In the genomic region with DNA sequence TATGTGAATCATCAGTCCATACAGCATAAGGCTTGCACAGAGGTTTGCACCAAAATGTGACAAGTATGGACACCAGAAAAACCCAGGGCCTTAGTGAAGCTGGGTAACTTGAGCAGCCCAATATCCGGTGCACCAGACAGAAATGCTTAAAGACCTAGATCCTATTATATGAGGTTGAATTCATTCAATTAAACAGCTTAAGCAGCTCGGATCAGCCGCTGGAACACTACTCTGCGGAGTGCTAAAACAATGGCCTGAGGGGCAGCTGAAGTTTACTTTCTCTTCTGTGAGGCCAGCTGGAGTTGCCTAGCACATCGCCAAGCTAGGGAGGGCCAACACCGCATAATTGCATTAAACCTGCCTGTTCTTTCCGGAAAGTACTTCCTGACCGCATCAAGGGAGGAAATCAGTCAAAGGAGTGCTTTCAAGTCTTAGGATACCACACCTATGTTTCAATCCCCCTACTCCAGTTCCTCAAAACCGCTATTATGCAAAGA, we compare ENCODE assay signal across 14 cellular contexts. TPM values are rescaled to one million over a fixed set of nuclear protein-coding genes. Genes with fewer than 3 reads are reported as not detected.
DNase-seq lines count a peak whose midpoint lies in the region; ATAC-seq, FAIRE-seq and TF ChIP-seq lines count a peak whose summit lies in the region.
"Had no signal": no experiment of that assay in that cellular context is flagged by ENCODE, and none has a peak within 500 bp of the region (broad histone marks: within the 10 kb centered on the region; RNA-seq: fewer than 3 reads in every experiment).

No MANE protein-coding gene starts in this region.

- H3K36me3 ChIP-seq in K562 (ENCODE audit: control insufficient read depth, insufficient read depth, low read length), result no peaks in the 10 kb centered on the region
- H3K36me3 ChIP-seq: esophagus muscularis mucosa had no signal

- H3K27ac Mint-ChIP-seq in stimulated activated naive CD8-positive, alpha-beta T cell treated with anti-CD3 and anti-CD28 coated beads, Interleukin-15, Interleukin-2, amounts not matched to agents 100 ng/mL and 50 ng/mL, for 24 hours, result no peak overlapping the region
- peak overlapping the region in 1 of 6 donors; percentile 41 for H3K27ac Mint-ChIP-seq in immature natural killer cell

- no peak overlapping the region for H3K27ac ChIP-seq in K562 (ENCODE audit: extremely low read depth, low read depth, low read length)
- H3K27ac ChIP-seq: C4-2B, esophagus muscularis mucosa had no signal

- FAIRE-seq in K562 (lab: Jason Lieb, UNC), result no peak

- POLR2A ChIA-PET in K562 (lab: Yijun Ruan, JAX), result interaction anchor here (0.6 to 1.1 kb wide), 4 partner anchors 13 to 151 kb away, joined by 3 to 7 read pairs (median 4); no protein-coding TSS in a partner anchor

- H3K9me3 ChIP-seq in K562 (replicated peaks; ENCODE audit: control insufficient read depth, insufficient read depth, low read depth, low read length), result no peaks in the 10 kb centered on the region
- H3K9me3 ChIP-seq: esophagus muscularis mucosa had no signal

- 4% methylated on average over 9 of the region's 9 CpGs for WGBS in K562 (ENCODE audit: insufficient coverage, low coverage, missing lambda C conversion rate)

- H3K4me1 ChIP-seq in K562 (replicated peaks in 1 of 2; ENCODE audit: control insufficient read depth in 2 of 2, insufficient read depth in 2 of 2, low read length in 2 of 2), result no peaks in the 10 kb centered on the region

- no peaks in the 10 kb centered on the region for H3K79me2 ChIP-seq in K562 (ENCODE audit: control insufficient read depth, insufficient read depth, low read length)

- H3K9ac ChIP-seq in K562 (ENCODE audit: insufficient read depth in 1 of 2, low read depth in 2 of 2, low read length in 2 of 2), result no peak overlapping the region

- no peak for TF ChIP-seq CTCF in K562 (IDR thresholded peaks at IDR 0.05 in 2 of 3, conservative IDR thresholded peaks at IDR 0.05 in 1 of 3; ENCODE audit: insufficient read depth in 2 of 3, low read depth in 1 of 3, low read length in 3 of 3)

- peak; percentile 63 for DNase-seq in activated effector memory CD4-positive, alpha-beta T cell treated with anti-CD3 and anti-CD28 coated beads, Interleukin-2, amount 50 U/mL, for 16 hours
- DNase-seq in activated effector memory CD4-positive, alpha-beta T cell treated with Interleukin-2 at 50 U/mL for 16 hours, result no peak
- peak; percentile 74 for DNase-seq in Jurkat, Clone E6-1 (ENCODE audit: low read depth, low spot score)
- DNase-seq in K562 (ENCODE audit: extremely low read depth in 1 of 4, low spot score in 3 of 4) (no peak), erythroblast (lab: John Stamatoyannopoulos, UW) (no peak), immature natural killer cell (no peak), COLO829 (ENCODE audit: low spot score) (no peak)
- DNase-seq: activated CD8-positive, alpha-beta memory T cell treated with anti-CD3 and anti-CD28 coated beads, Interleukin-2, amount 50 U/mL, for 48 hours; OCI-M1 had no signal

- no peaks in the 10 kb centered on the region for H3K9me1 ChIP-seq in K562 (ENCODE audit: control insufficient read depth, insufficient read depth, low read length)

- TF ChIP-seq EP300 in K562 (IDR thresholded peaks at IDR 0.05; ENCODE audit: low read length), result no peak

- peak overlapping the region; percentile 12 for H3K4me3 Mint-ChIP-seq in stimulated activated naive CD8-positive, alpha-beta T cell treated with anti-CD3 and anti-CD28 coated beads, Interleukin-15, Interleukin-2, amounts not matched to agents 100 ng/mL and 50 ng/mL, for 24 hours
- H3K4me3 Mint-ChIP-seq in immature natural killer cell, result peak overlapping the region in 2 of 5 donors; percentile 19 to 39

- H2AFZ ChIP-seq in K562 (ENCODE audit: low read depth, low read length), result peak overlapping the region; percentile 49

- no peak overlapping the region for H3K4me2 ChIP-seq in K562 (ENCODE audit: insufficient read depth, low read length)

- no peak for TF ChIP-seq RAD21 in K562 (CRISPR knock-in tag; conservative IDR thresholded peaks at IDR 0.05 in 1 of 2, IDR thresholded peaks at IDR 0.05 in 1 of 2)

- H4K20me1 ChIP-seq in K562 (replicated peaks; ENCODE audit: control insufficient read depth, insufficient read depth, low read length), result no peaks in the 10 kb centered on the region

- H3K4me3 ChIP-seq in Jurkat, Clone E6-1 (ENCODE audit: low read length), result no peak overlapping the region; the same call in 1 of the 2 replicates
- no peak overlapping the region for H3K4me3 ChIP-seq in K562
- H3K4me3 ChIP-seq: lung had no signal

- in situ Hi-C loops in K562 (cut with MboI), result no loop called here

- H3K4me1 Mint-ChIP-seq in stimulated activated naive CD8-positive, alpha-beta T cell treated with anti-CD3 and anti-CD28 coated beads, Interleukin-15, Interleukin-2, amounts not matched to agents 100 ng/mL and 50 ng/mL, for 24 hours (ENCODE audit: low read depth), result peaks cover 16% of the 10 kb centered on the region
- H3K4me1 Mint-ChIP-seq in immature natural killer cell, result peaks cover 13 to 16% of the 10 kb centered on the region in 2 donors

- no peaks in the 10 kb centered on the region for H3K9me3 Mint-ChIP-seq in stimulated activated naive CD8-positive, alpha-beta T cell treated with anti-CD3 and anti-CD28 coated beads, Interleukin-15, Interleukin-2, amounts not matched to agents 100 ng/mL and 50 ng/mL, for 24 hours
- no peaks in the 10 kb centered on the region for H3K9me3 Mint-ChIP-seq in immature natural killer cell

- peaks cover 10% of the 10 kb centered on the region for H3K27me3 Mint-ChIP-seq in stimulated activated naive CD8-positive, alpha-beta T cell treated with anti-CD3 and anti-CD28 coated beads, Interleukin-15, Interleukin-2, amounts not matched to agents 100 ng/mL and 50 ng/mL, for 24 hours
- peaks cover 2 to 5% (median 4%) of the 10 kb centered on the region in 3 donors for H3K27me3 Mint-ChIP-seq in immature natural killer cell (ENCODE audit: low read depth in 3 of 3)

- intact Hi-C loops in K562 (cut with micrococcal nuclease), result no loop called here

- H3K27me3 ChIP-seq in K562 (ENCODE audit: control insufficient read depth in 2 of 2, insufficient read depth in 2 of 2, low read length in 2 of 2), result peaks cover 8 to 10% of the 10 kb centered on the region in 2 experiments; a peak in 4 of 5 replicates
- H3K27me3 ChIP-seq: esophagus muscularis mucosa had no signal

- peak; percentile 45 for ATAC-seq in K562

- no TSS peak for BruUV-seq in K562 (replicated peaks; lab: Mats Ljungman, UMichigan)

- H3K36me3 Mint-ChIP-seq in stimulated activated naive CD8-positive, alpha-beta T cell treated with anti-CD3 and anti-CD28 coated beads, Interleukin-15, Interleukin-2, amounts not matched to agents 100 ng/mL and 50 ng/mL, for 24 hours (ENCODE audit: low read depth), result no peaks in the 10 kb centered on the region
- no peaks in the 10 kb centered on the region for H3K36me3 Mint-ChIP-seq in immature natural killer cell

- TF ChIP-seq POLR2A in K562 (conservative IDR thresholded peaks at IDR 0.05) (no peak), erythroblast (IDR thresholded peaks at IDR 0.05; ENCODE audit: low read length) (no peak)

- CTCF ChIA-PET in K562 (lab: Yijun Ruan, JAX; ENCODE audit: low intra/inter-chr PET ratio), result no interaction called here

TF ChIP-seq in K562, 482 proteins besides CTCF, POLR2A, EP300 and RAD21:
- no peak for TF ChIP-seq ZEB2 (IDR thresholded peaks at IDR 0.05)
- no peak for TF ChIP-seq SMAD4 (CRISPR knock-in tag; conservative IDR thresholded peaks at IDR 0.05)
- no peak for TF ChIP-seq KAT7 (CRISPR knock-in tag; IDR thresholded peaks at IDR 0.05; ENCODE audit: borderline replicate concordance)
- TF ChIP-seq FOSL1 (tag; conservative IDR thresholded peaks at IDR 0.05), result no peak

RNA-seq across cellular contexts. Expression of a gene that starts 17.0 kb away (rescaled TPM):
- not detected for polyA plus RNA-seq in Jurkat, Clone E6-1 (2012; ENCODE audit: insufficient read depth, insufficient read length)
- 0.07 TPM in 1 of 2 replicates, not detected in the other for total RNA-seq in K562 (2011; cell fraction: chromatin; rRNA removed; ENCODE audit: low replicate concordance)
- under 0.01 and 0.13 TPM in 2 replicates for total RNA-seq in K562 (2011; cell fraction: nucleolus; rRNA removed)
- total RNA-seq in K562 (2011; cell fraction: nucleoplasm; rRNA removed), result 0.15 TPM in 2 replicates
- total RNA-seq in K562 (2014; rRNA removed) (not detected in 2 replicates), K562 (2014; rRNA removed; fragmentation: Illumina TruSeq; extraction: Trizol) (not detected in 2 replicates), K562 (2015; rRNA removed; fragmentation: Illumina TruSeq; extraction: Trizol) (not detected in 2 replicates), K562 (2021) (not detected in 2 replicates)
- polyA plus RNA-seq in K562 (2011; rRNA removed) (0.01 and 0.05 TPM in 2 replicates), K562 (2014; fragmentation: Illumina TruSeq; extraction: Trizol) (not detected in 2 replicates), K562 (2014; fragmentation: Nextera tagmentation; extraction: Ambion mirVana) (not detected), K562 (2014; rRNA removed) (not detected in 2 replicates), immature natural killer cell (not detected)
- polyA plus RNA-seq in K562 (2011; cell fraction: cytosol; rRNA removed), result 0.01 and 0.12 TPM in 2 replicates
- polyA plus RNA-seq in K562 (2011; cell fraction: nucleus; rRNA removed), result 0.04 and 0.08 TPM in 2 replicates
- 0.07 and 0.11 TPM in 2 replicates for polyA plus RNA-seq in K562 (2012)
- 0.09 TPM in 1 of 2 replicates, not detected in the other for polyA minus RNA-seq in K562 (2011; rRNA and poly(A)+ RNA removed)
- 0.46 TPM in 1 of 2 replicates, not detected in the other for polyA minus RNA-seq in K562 (2011; cell fraction: cytosol; rRNA and poly(A)+ RNA removed)
- 0.13 and 0.67 TPM in 2 replicates for polyA minus RNA-seq in K562 (2011; cell fraction: nucleus; rRNA and poly(A)+ RNA removed)
- total RNA-seq: HT-29 had no signal

Comparison
In these comparisons a context has a peak if more than half of its experiments do, and no peak if none do; other contexts are left out.
1. DNase-seq: peak in activated effector memory CD4-positive, alpha-beta T cell treated with anti-CD3 and anti-CD28 coated beads, Interleukin-2, amount 50 U/mL, for 16 hours (single experiment) and Jurkat, Clone E6-1 (single experiment); none in activated effector memory CD4-positive, alpha-beta T cell treated with Interleukin-2 at 50 U/mL for 16 hours (single experiment), K562 (0 of 4), erythroblast (0 of 2), immature natural killer cell (0 of 3) and COLO829 (single experiment).